In genomic region chr10:94775425-94775824, GRCh38 we compare ENCODE assay signal across 12 cellular contexts. TPM values are rescaled to one million over a fixed set of nuclear protein-coding genes. Genes with fewer than 3 reads are reported as not detected.
"Had no signal": no experiment of that assay in that cellular context is flagged by ENCODE, and none has a peak within 500 bp of the region (broad histone marks: within the 10 kb centered on the region; RNA-seq: fewer than 3 reads in every experiment).

No MANE protein-coding gene starts in this region.

RNA-seq across cellular contexts. Expression of gene CYP2C19, which starts 12.9 kb away (rescaled TPM):
- total RNA-seq: activated B cell treated with CpG ODN at 0.5 μM for 24 hours; activated CD4-positive, alpha-beta T cell treated with anti-CD3 and anti-CD28 coated beads for 36 hours; activated CD4-positive, alpha-beta T cell treated with anti-CD3 and anti-CD28 coated beads, Interleukin-2, amount 10 ng/mL, durations not matched to agents 7 days and 5 days; activated CD8-positive, alpha-beta memory T cell treated with anti-CD3 and anti-CD28 coated beads for 36 hours; activated CD8-positive, alpha-beta memory T cell treated with anti-CD3 and anti-CD28 coated beads, Interleukin-2, amount 10 ng/mL, durations not matched to agents 7 days and 5 days; activated CD8-positive, alpha-beta T cell treated with anti-CD3 and anti-CD28 coated beads for 36 hours; activated CD8-positive, alpha-beta T cell treated with anti-CD3 and anti-CD28 coated beads, Interleukin-2, amount 10 ng/mL, durations not matched to agents 7 days and 5 days; T-cell; T-helper 1 cell treated with Interleukin-12 subunit alpha and Interleukin-12 subunit beta and Interleukin-4 antibody, amounts not matched to agents 30 ng/mL and 1 ng/mL, for 36 hours; T-helper 17 cell; T-helper 2 cell treated with Interferon-gamma antibody and Interleukin-4, amounts not matched to agents 100 ng/mL and 5 ng/mL, for 36 hours; WTC11 had no signal
